Comparison of ENCODE assay signal across 2 cellular contexts in genomic region chr16:67215690-67216089, GRCh38.
TF ChIP-seq lines count a peak whose summit lies in the region.

No MANE protein-coding gene starts in this region.

TF ChIP-seq in HCT116, 20 proteins besides CTCF, POLR2A, EP300 and RAD21:
- TF ChIP-seq MAX (IDR thresholded peaks at IDR 0.05) (no peak), ZFX (IDR thresholded peaks at IDR 0.05) (no peak), REST (IDR thresholded peaks at IDR 0.05; ENCODE audit: low read depth) (no peak), SRF (IDR thresholded peaks at IDR 0.05; ENCODE audit: low read depth) (no peak), SIN3A (IDR thresholded peaks at IDR 0.05; ENCODE audit: low read depth) (no peak), YY1 (IDR thresholded peaks at IDR 0.05; ENCODE audit: extremely low read depth, insufficient replicate concordance, low read depth, low read length) (no peak), EGR1 (IDR thresholded peaks at IDR 0.05; ENCODE audit: low read depth) (no peak), CBX3 (IDR thresholded peaks at IDR 0.05; ENCODE audit: low read depth) (no peak), JUND (IDR thresholded peaks at IDR 0.05) (no peak), POLR2AphosphoS5 (IDR thresholded peaks at IDR 0.05; ENCODE audit: low read depth, low read length) (no peak), CEBPB (IDR thresholded peaks at IDR 0.05; ENCODE audit: low read depth) (no peak), ELF1 (IDR thresholded peaks at IDR 0.05; ENCODE audit: borderline replicate concordance, low read depth) (no peak), ATF3 (IDR thresholded peaks at IDR 0.05) (no peak), EZH2 (IDR thresholded peaks at IDR 0.05) (no peak), EZH2phosphoT487 (IDR thresholded peaks at IDR 0.05; ENCODE audit: borderline replicate concordance) (no peak)

TF ChIP-seq in K562, 482 proteins besides CTCF, POLR2A, EP300 and RAD21:
- TF ChIP-seq SRSF9 (IDR thresholded peaks at IDR 0.05; ENCODE audit: borderline replicate concordance, low read depth, low read length) (no peak), PRMT5 (CRISPR knock-in tag; IDR thresholded peaks at IDR 0.05) (no peak), ZNF316 (IDR thresholded peaks at IDR 0.05) (no peak), HNRNPK (IDR thresholded peaks at IDR 0.05; ENCODE audit: low read depth, low read length, poor library complexity, severe bottlenecking) (no peak), CAMTA2 (CRISPR knock-in tag; conservative IDR thresholded peaks at IDR 0.05) (no peak), ZSCAN29 (IDR thresholded peaks at IDR 0.05) (no peak), ZNF507 (tag; conservative IDR thresholded peaks at IDR 0.05) (no peak), MBD2 (IDR thresholded peaks at IDR 0.05; ENCODE audit: borderline replicate concordance, low read depth) (no peak), ZNF324 (CRISPR knock-in tag; IDR thresholded peaks at IDR 0.05) (no peak), CEBPB (tag; IDR thresholded peaks at IDR 0.05) (no peak), NFE2L1 (tag; IDR thresholded peaks at IDR 0.05; ENCODE audit: borderline replicate concordance, low read depth) (no peak), ZNF609 (CRISPR knock-in tag; IDR thresholded peaks at IDR 0.05; ENCODE audit: borderline replicate concordance) (no peak), ZNF212 (CRISPR knock-in tag; IDR thresholded peaks at IDR 0.05) (no peak), ZNF280A (IDR thresholded peaks at IDR 0.05; ENCODE audit: low read depth, partially characterized antibody) (no peak), SMARCA4 (IDR thresholded peaks at IDR 0.05) (no peak), ZNF408 (CRISPR knock-in tag; IDR thresholded peaks at IDR 0.05; ENCODE audit: low read depth) (no peak)
TF ChIP-seq in K562: peak in this region for 0.
